In genomic region chr6:39933669-39934059, GRCh38 we compare ENCODE assay signal across 8 cellular contexts. TPM values are rescaled to one million over a fixed set of nuclear protein-coding genes. Genes with fewer than 3 reads are reported as not detected.
DNase-seq lines count a peak whose midpoint lies in the region; ATAC-seq, FAIRE-seq and TF ChIP-seq lines count a peak whose summit lies in the region.

No MANE protein-coding gene starts in this region.

- peak overlapping the region; percentile 61 for H3K27ac Mint-ChIP-seq in activated T-helper 1 cell treated with anti-CD3 and anti-CD28 coated beads, Interleukin-12 subunit alpha, Interleukin-12 subunit beta, Interleukin-2, Interleukin-4 antibody, amounts not matched to agents 30 ng/mL and 10 ng/mL and 1 ng/mL, durations not matched to agents 14 hours and 24 hours and 36 hours

- peaks cover 5% of the 10 kb centered on the region for H3K4me1 Mint-ChIP-seq in activated T-helper 1 cell treated with anti-CD3 and anti-CD28 coated beads, Interleukin-12 subunit alpha, Interleukin-12 subunit beta, Interleukin-2, Interleukin-4 antibody, amounts not matched to agents 30 ng/mL and 10 ng/mL and 1 ng/mL, durations not matched to agents 14 hours and 24 hours and 36 hours (ENCODE audit: low read depth)

- TF ChIP-seq CTCF in right atrium auricular region (IDR thresholded peaks at IDR 0.05) (no peak), gastrocnemius medialis (IDR thresholded peaks at IDR 0.05 in 4 of 5, conservative IDR thresholded peaks at IDR 0.05 in 1 of 5) (no peak)

- ATAC-seq in gastrocnemius medialis: peak; percentile 69 to 78

- FAIRE-seq in GM19239 (lab: Jason Lieb, UNC): no peak

- H3K4me3 Mint-ChIP-seq in activated T-helper 1 cell treated with anti-CD3 and anti-CD28 coated beads, Interleukin-12 subunit alpha, Interleukin-12 subunit beta, Interleukin-2, Interleukin-4 antibody, amounts not matched to agents 30 ng/mL and 10 ng/mL and 1 ng/mL, durations not matched to agents 14 hours and 24 hours and 36 hours: peak overlapping the region; percentile 78

- peak overlapping the region; percentile 85 for H3K27ac ChIP-seq in right atrium auricular region
- peak overlapping the region; percentile 95 to 99 (median 97) for H3K27ac ChIP-seq in gastrocnemius medialis

- intact Hi-C loops in activated T-helper 1 cell treated with anti-CD3 and anti-CD28 coated beads, Interleukin-12 subunit alpha, Interleukin-12 subunit beta, Interleukin-2, Interleukin-4 antibody, amounts not matched to agents 30 ng/mL and 10 ng/mL and 1 ng/mL, durations not matched to agents 14 hours and 24 hours and 36 hours (cut with micrococcal nuclease): no loop called here
- intact Hi-C loops in gastrocnemius medialis (cut with DNase I; ENCODE audit: low total_unique reads): loop anchor here (5.0 to 10.0 kb wide), 3 partner anchors 851 to 1139 kb away; partner anchors contain the start of genes NFYA and OARD1

- DNase-seq in activated T-helper 1 cell treated with anti-CD3 and anti-CD28 coated beads, Interleukin-12 subunit alpha, Interleukin-12 subunit beta, Interleukin-2, Interleukin-4 antibody, amounts not matched to agents 30 ng/mL and 10 ng/mL and 1 ng/mL, durations not matched to agents 14 hours and 24 hours and 36 hours (ENCODE audit: low spot score): no peak
- no peak for DNase-seq in right atrium auricular region (ENCODE audit: low spot score)
- DNase-seq in gastrocnemius medialis: peak in 1 of 2 donors; percentile 57
- no peak for DNase-seq in GM19239 (ENCODE audit: insufficient read length, low spot score)
- no peak for DNase-seq in HK-2 (ENCODE audit: unreplicated experiment)
- no peak for DNase-seq in HuH-7.5 (ENCODE audit: low spot score)
- no peak for DNase-seq in kidney glomerular epithelial cell (lab: John Stamatoyannopoulos, UW)

- H3K36me3 ChIP-seq in right atrium auricular region (no peaks in the 10 kb centered on the region), gastrocnemius medialis (no peaks in the 10 kb centered on the region)

- in situ Hi-C loops in gastrocnemius medialis (cut with MboI; ENCODE audit: low sequenced_read_pairs in 4 of 4): no loop called here

- H3K4me1 ChIP-seq in right atrium auricular region (peaks cover 0 to 47% of the 10 kb centered on the region in 2 donors), gastrocnemius medialis (peaks cover 61 to 62% of the 10 kb centered on the region in 2 donors)

- no peaks in the 10 kb centered on the region for H3K9me3 Mint-ChIP-seq in activated T-helper 1 cell treated with anti-CD3 and anti-CD28 coated beads, Interleukin-12 subunit alpha, Interleukin-12 subunit beta, Interleukin-2, Interleukin-4 antibody, amounts not matched to agents 30 ng/mL and 10 ng/mL and 1 ng/mL, durations not matched to agents 14 hours and 24 hours and 36 hours

- H3K27me3 ChIP-seq in right atrium auricular region (no peaks in the 10 kb centered on the region), gastrocnemius medialis (no peaks in the 10 kb centered on the region)

- H3K27me3 Mint-ChIP-seq in activated T-helper 1 cell treated with anti-CD3 and anti-CD28 coated beads, Interleukin-12 subunit alpha, Interleukin-12 subunit beta, Interleukin-2, Interleukin-4 antibody, amounts not matched to agents 30 ng/mL and 10 ng/mL and 1 ng/mL, durations not matched to agents 14 hours and 24 hours and 36 hours (ENCODE audit: insufficient read depth): peaks cover 17% of the 10 kb centered on the region

- no peaks in the 10 kb centered on the region for H3K36me3 Mint-ChIP-seq in activated T-helper 1 cell treated with anti-CD3 and anti-CD28 coated beads, Interleukin-12 subunit alpha, Interleukin-12 subunit beta, Interleukin-2, Interleukin-4 antibody, amounts not matched to agents 30 ng/mL and 10 ng/mL and 1 ng/mL, durations not matched to agents 14 hours and 24 hours and 36 hours (ENCODE audit: low read depth)

- peak overlapping the region; percentile 24 for H3K4me3 ChIP-seq in GM08714 (ENCODE audit: low read length)
- peak overlapping the region; percentile 77 to 81 for H3K4me3 ChIP-seq in right atrium auricular region
- peak overlapping the region; percentile 80 to 98 (median 94) for H3K4me3 ChIP-seq in gastrocnemius medialis

- TF ChIP-seq POLR2A in gastrocnemius medialis (IDR thresholded peaks at IDR 0.05): no peak

- H3K9me3 ChIP-seq in right atrium auricular region (no peaks in the 10 kb centered on the region), gastrocnemius medialis (no peaks in the 10 kb centered on the region)

RNA-seq across cellular contexts. Expression of gene MOCS1, which starts 0.6 kb away (rescaled TPM):
- total RNA-seq in activated T-helper 1 cell treated with anti-CD3 and anti-CD28 coated beads, Interleukin-12 subunit alpha, Interleukin-12 subunit beta, Interleukin-2, Interleukin-4 antibody, amounts not matched to agents 30 ng/mL and 10 ng/mL and 1 ng/mL, durations not matched to agents 14 hours and 24 hours and 36 hours: 0.31 and 1.2 TPM in 2 replicates
- total RNA-seq in right atrium auricular region: 10 to 100 TPM; 18.7 to 28.0 TPM
- 10 to 100 TPM; 26.4 to 61.7 (median 38.4) TPM for total RNA-seq in gastrocnemius medialis

Comparison
In these comparisons a context has a peak if more than half of its experiments do, and no peak if none do; other contexts are left out.
1. H3K4me3 ChIP-seq: peak in every context shown above with its lines; median percentile 94 in gastrocnemius medialis; 79 in right atrium auricular region; 24 in GM08714.